Comparison of ENCODE assay signal across 30 cellular contexts in genomic region chr15:88852476-88852875, GRCh38. TPM values are rescaled to one million over a fixed set of nuclear protein-coding genes. Genes with fewer than 3 reads are reported as not detected.
"Had no signal": no experiment of that assay in that cellular context is flagged by ENCODE, and none has a peak within 500 bp of the region (broad histone marks: within the 10 kb centered on the region; RNA-seq: fewer than 3 reads in every experiment).

No MANE protein-coding gene starts in this region.

- DNase-seq: stimulated activated CD4-positive, alpha-beta T cell treated with anti-CD3 and anti-CD28 coated beads, Interleukin-2, amount 100 ng/mL, for 48 hours; stimulated activated CD4-positive, alpha-beta T cell treated with anti-CD3 and anti-CD28 coated beads, Interleukin-4, amount 100 ng/mL, for 1 hour; stimulated activated CD4-positive, alpha-beta T cell treated with anti-CD3 and anti-CD28 coated beads, Interleukin-4, amount 100 ng/mL, for 24 hours; stimulated activated CD4-positive, alpha-beta T cell treated with anti-CD3 and anti-CD28 coated beads, Interleukin-4, amount 100 ng/mL, for 4 hours; stimulated activated CD8-positive, alpha-beta memory T cell treated with anti-CD3 and anti-CD28 coated beads, Interleukin-4, amount 100 ng/mL, for 48 hours; stimulated activated naive B cell treated with anti-CD40 and anti-IgM and Interleukin-4, amounts not matched to agents 10 μg/mL and 1 μg/mL and 100 μg/mL, for 72 hours; stimulated activated naive CD4-positive, alpha-beta T cell; stimulated activated naive CD4-positive, alpha-beta T cell treated with Interleukin-2 at 50 U/mL for 16 hours; stimulated activated naive CD8-positive, alpha-beta T cell treated with anti-CD3 and anti-CD28 coated beads, Interleukin-15, amount 100 ng/mL, for 72 hours; stimulated activated naive CD8-positive, alpha-beta T cell treated with anti-CD3 and anti-CD28 coated beads, Interleukin-15, Interleukin-2, amounts not matched to agents 100 U/mL and 50 U/mL, for 24 hours; stomach; substantia nigra; testis; thyroid gland; tibial artery; transverse colon; trophoblast cell; upper lobe of left lung; upper lobe of right lung; uterus had no signal

- FAIRE-seq: urothelium cell line had no signal

- H3K27ac Mint-ChIP-seq: stimulated activated effector memory CD8-positive, alpha-beta T cell treated with anti-CD3 and anti-CD28 coated beads, Interleukin-12 subunit alpha, Interleukin-12 subunit beta, amount 100 ng/mL, for 72 hours; stimulated activated memory B cell treated with anti-CD40 and anti-IgM and Interleukin-4, amounts not matched to agents 10 μg/mL and 1 μg/mL and 100 μg/mL, for 72 hours; stimulated activated naive B cell treated with anti-CD40 and anti-IgM and Interleukin-4, amounts not matched to agents 10 μg/mL and 1 μg/mL and 100 μg/mL, for 72 hours; stimulated activated naive CD8-positive, alpha-beta T cell treated with anti-CD3 and anti-CD28 coated beads, Interleukin-15, amount 100 ng/mL, for 72 hours; stimulated activated naive CD8-positive, alpha-beta T cell treated with anti-CD3 and anti-CD28 coated beads, Interleukin-15, Interleukin-2, amounts not matched to agents 100 ng/mL and 50 ng/mL, for 24 hours; type B pancreatic cell had no signal

- ATAC-seq: stimulated activated effector memory CD8-positive, alpha-beta T cell treated with anti-CD3 and anti-CD28 coated beads, Interleukin-12 subunit alpha, Interleukin-12 subunit beta, amount 100 ng/mL, for 72 hours; stimulated activated memory B cell treated with anti-CD40 and anti-IgM and Interleukin-4, amounts not matched to agents 10 μg/mL and 1 μg/mL and 100 μg/mL, for 72 hours; stimulated activated naive B cell treated with anti-CD40 and anti-IgM and Interleukin-4, amounts not matched to agents 10 μg/mL and 1 μg/mL and 100 μg/mL, for 72 hours; stimulated activated naive CD8-positive, alpha-beta T cell treated with anti-CD3 and anti-CD28 coated beads, Interleukin-15, amount 100 ng/mL, for 72 hours; stimulated activated naive CD8-positive, alpha-beta T cell treated with anti-CD3 and anti-CD28 coated beads, Interleukin-15, Interleukin-2, amounts not matched to agents 100 U/mL and 50 U/mL, for 24 hours; upper lobe of right lung had no signal

- H3K27me3 ChIP-seq: testis, thyroid gland, tibial artery, transverse colon, upper lobe of right lung, uterus, vagina had no signal

- H3K4me1 Mint-ChIP-seq: stimulated activated effector memory CD8-positive, alpha-beta T cell treated with anti-CD3 and anti-CD28 coated beads, Interleukin-12 subunit alpha, Interleukin-12 subunit beta, amount 100 ng/mL, for 72 hours; stimulated activated memory B cell treated with anti-CD40 and anti-IgM and Interleukin-4, amounts not matched to agents 10 μg/mL and 1 μg/mL and 100 μg/mL, for 72 hours; stimulated activated naive B cell treated with anti-CD40 and anti-IgM and Interleukin-4, amounts not matched to agents 10 μg/mL and 1 μg/mL and 100 μg/mL, for 72 hours; stimulated activated naive CD8-positive, alpha-beta T cell treated with anti-CD3 and anti-CD28 coated beads, Interleukin-15, amount 100 ng/mL, for 72 hours had no signal

- H3K27ac ChIP-seq: stomach, suprapubic skin, testis, thoracic aorta, thyroid gland, tibial artery, tibial nerve, transverse colon, upper lobe of left lung, upper lobe of right lung, uterus, vagina had no signal

- H3K9me3 Mint-ChIP-seq: type B pancreatic cell had no signal

- H3K9me3 ChIP-seq: suprapubic skin, testis, thoracic aorta, thyroid gland, tibial artery, transverse colon, upper lobe of left lung, upper lobe of right lung, uterus, vagina had no signal

- H3K36me3 ChIP-seq: stomach, suprapubic skin, thyroid gland, tibial nerve, transverse colon, upper lobe of left lung, upper lobe of right lung, uterus, vagina had no signal

- H3K36me3 Mint-ChIP-seq: stimulated activated effector memory CD8-positive, alpha-beta T cell treated with anti-CD3 and anti-CD28 coated beads, Interleukin-12 subunit alpha, Interleukin-12 subunit beta, amount 100 ng/mL, for 72 hours; stimulated activated memory B cell treated with anti-CD40 and anti-IgM and Interleukin-4, amounts not matched to agents 10 μg/mL and 1 μg/mL and 100 μg/mL, for 72 hours; type B pancreatic cell had no signal

- H3K4me3 Mint-ChIP-seq: stimulated activated effector memory CD8-positive, alpha-beta T cell treated with anti-CD3 and anti-CD28 coated beads, Interleukin-12 subunit alpha, Interleukin-12 subunit beta, amount 100 ng/mL, for 72 hours; stimulated activated memory B cell treated with anti-CD40 and anti-IgM and Interleukin-4, amounts not matched to agents 10 μg/mL and 1 μg/mL and 100 μg/mL, for 72 hours; stimulated activated naive B cell treated with anti-CD40 and anti-IgM and Interleukin-4, amounts not matched to agents 10 μg/mL and 1 μg/mL and 100 μg/mL, for 72 hours; stimulated activated naive CD8-positive, alpha-beta T cell treated with anti-CD3 and anti-CD28 coated beads, Interleukin-15, amount 100 ng/mL, for 72 hours; stimulated activated naive CD8-positive, alpha-beta T cell treated with anti-CD3 and anti-CD28 coated beads, Interleukin-15, Interleukin-2, amounts not matched to agents 100 ng/mL and 50 ng/mL, for 24 hours; type B pancreatic cell had no signal

- H3K4me1 ChIP-seq: stomach, suprapubic skin, testis, thyroid gland, tibial artery, tibial nerve, transverse colon, upper lobe of left lung, upper lobe of right lung, uterus, vagina had no signal

- H3K4me3 ChIP-seq: stomach, suprapubic skin, testis, thoracic aorta, thyroid gland, tibial artery, tibial nerve, transverse colon, upper lobe of left lung, upper lobe of right lung, uterus, vagina had no signal

RNA-seq across cellular contexts. Expression of gene ACAN, which starts 49.2 kb away (rescaled TPM):
- total RNA-seq: subcutaneous adipose tissue had no signal
